8 cellular contexts compared by ENCODE assay signal in genomic region chr19:49591731-49592485, GRCh38. TPM values are rescaled to one million over a fixed set of nuclear protein-coding genes. Genes with fewer than 3 reads are reported as not detected.
DNase-seq lines count a peak whose midpoint lies in the region; ATAC-seq lines count a peak whose summit lies in the region.

No MANE protein-coding gene starts in this region.

- DNase-seq in Daoy (ENCODE audit: low read depth) = peak; percentile 54
- DNase-seq in KBM-7 = peak; percentile 56
- peak; percentile 18 for DNase-seq in T1000 (lab: John Stamatoyannopoulos, UW)
- peak; percentile 70 for DNase-seq in cerebellar cortex (ENCODE audit: low spot score)
- peak; percentile 58 for DNase-seq in left lobe of liver (ENCODE audit: low spot score)
- DNase-seq in stimulated activated CD8-positive, alpha-beta memory T cell treated with anti-CD3 and anti-CD28 coated beads, Interleukin-12 subunit alpha, Interleukin-12 subunit beta, amount 100 ng/mL, for 4 hours (ENCODE audit: low read depth) = peak; percentile 35

- no peak for ATAC-seq in left lobe of liver
- no peak for ATAC-seq in GM18868 (IDR thresholded peaks at IDR 0.05; ENCODE audit: unreplicated experiment)
- no peak for ATAC-seq in HG03378 (IDR thresholded peaks at IDR 0.05; ENCODE audit: unreplicated experiment)

- in situ Hi-C loops in KBM-7 (cut with MboI; ENCODE audit: low pct_unique_long_range_greater_than_20kb, low sequenced_read_pairs) = no loop called here

RNA-seq across cellular contexts. Expression of gene PRR12, which starts 0.9 kb away (rescaled TPM):
- total RNA-seq in Daoy (2014; rRNA removed; shearing (Covaris generic)) = 1.7 and 2.5 TPM in 2 replicates
- 10.5 TPM for total RNA-seq in left lobe of liver

RNA-seq across cellular contexts. Expression of gene PRRG2, which starts 10.8 kb away (rescaled TPM):
- total RNA-seq in Daoy (2014; rRNA removed; shearing (Covaris generic)) = 0.30 and 5.8 TPM in 2 replicates
- total RNA-seq in left lobe of liver = 8.5 TPM

RNA-seq across cellular contexts. Expression of gene NOSIP, which starts 11.6 kb away (rescaled TPM):
- 182 and 246 TPM in 2 replicates for total RNA-seq in Daoy (2014; rRNA removed; shearing (Covaris generic))
- 29.1 TPM for total RNA-seq in left lobe of liver

RNA-seq across cellular contexts. Expression of gene RRAS, which starts 48.0 kb away (rescaled TPM):
- total RNA-seq in Daoy (2014; rRNA removed; shearing (Covaris generic)) = 11.0 and 12.7 TPM in 2 replicates
- total RNA-seq in left lobe of liver = 8.9 TPM

RNA-seq across cellular contexts. Expression of gene SCAF1, which starts 50.1 kb away (rescaled TPM):
- 32.5 and 32.8 TPM in 2 replicates for total RNA-seq in Daoy (2014; rRNA removed; shearing (Covaris generic))
- 35.5 TPM for total RNA-seq in left lobe of liver

Comparison
In these comparisons a context has a peak if more than half of its experiments do, and no peak if none do; other contexts are left out.
1. DNase-seq: peak in every context shown above with its lines; median percentile 70 in cerebellar cortex; 58 in left lobe of liver; 56 in KBM-7; 54 in Daoy; 35 in stimulated activated CD8-positive, alpha-beta memory T cell treated with anti-CD3 and anti-CD28 coated beads, Interleukin-12 subunit alpha, Interleukin-12 subunit beta, amount 100 ng/mL, for 4 hours; 18 in T1000.